Comparison of ENCODE assay signal across 9 cellular contexts in genomic region chr16:73020409-73020884, GRCh38. TPM values are rescaled to one million over a fixed set of nuclear protein-coding genes. Genes with fewer than 3 reads are reported as not detected.
DNase-seq lines count a peak whose midpoint lies in the region; ATAC-seq and TF ChIP-seq lines count a peak whose summit lies in the region.
"Had no signal": no experiment of that assay in that cellular context is flagged by ENCODE, and none has a peak within 500 bp of the region (broad histone marks: within the 10 kb centered on the region; RNA-seq: fewer than 3 reads in every experiment).

No MANE protein-coding gene starts in this region.

- H3K9me2 ChIP-seq in PC-9 (ENCODE audit: insufficient read depth) = no peaks in the 10 kb centered on the region

- no peak overlapping the region for H3K4me3 Mint-ChIP-seq in progenitor cell of endocrine pancreas (ENCODE audit: low read depth)

- H3K27me3 ChIP-seq in PC-9 (ENCODE audit: insufficient read depth, low read depth) (no peaks in the 10 kb centered on the region), fibroblast of lung (ENCODE audit: control insufficient read depth, insufficient read depth, low read length) (no peaks in the 10 kb centered on the region)

- intact Hi-C loops in PC-9 (cut with micrococcal nuclease; ENCODE audit: unreplicated experiment) = no loop called here

- H3K79me2 ChIP-seq in PC-9 (ENCODE audit: low read depth) = peaks cover 90% of the 10 kb centered on the region
- peaks cover 78% of the 10 kb centered on the region for H3K79me2 ChIP-seq in fibroblast of lung (ENCODE audit: control insufficient read depth, insufficient read depth, low read length)

- H3K27ac ChIP-seq in PC-9 (peak overlapping the region; percentile 94), fibroblast of lung (ENCODE audit: insufficient read depth, low read length) (peak overlapping the region; percentile 81)

- H3K4me1 Mint-ChIP-seq in progenitor cell of endocrine pancreas (ENCODE audit: low read depth) = peaks cover 72% of the 10 kb centered on the region

- no peaks in the 10 kb centered on the region for H3K27me3 Mint-ChIP-seq in progenitor cell of endocrine pancreas

- no peak for ATAC-seq in HG02678 (IDR thresholded peaks at IDR 0.05; ENCODE audit: unreplicated experiment)
- ATAC-seq in GM21576 (IDR thresholded peaks at IDR 0.05; ENCODE audit: unreplicated experiment) = no peak
- ATAC-seq in HG03439 (IDR thresholded peaks at IDR 0.05; ENCODE audit: unreplicated experiment) = no peak
- no peak for ATAC-seq in GM18907 (IDR thresholded peaks at IDR 0.05; ENCODE audit: unreplicated experiment)

- H2AFZ ChIP-seq in PC-9 (no peak overlapping the region), fibroblast of lung (ENCODE audit: low read length) (no peak overlapping the region)

- H3K27ac Mint-ChIP-seq in progenitor cell of endocrine pancreas = peak overlapping the region; percentile 93

- H3K4me2 ChIP-seq in PC-9 (peak overlapping the region; percentile 78), fibroblast of lung (ENCODE audit: extremely low read depth, insufficient read depth, low read length) (peak overlapping the region; percentile 72)

- H3K9me3 Mint-ChIP-seq in progenitor cell of endocrine pancreas (ENCODE audit: low read depth) = no peaks in the 10 kb centered on the region

- H4K20me1 ChIP-seq in PC-9 (ENCODE audit: insufficient read depth) (peaks cover 6% of the 10 kb centered on the region), fibroblast of lung (ENCODE audit: control insufficient read depth, extremely low read depth, insufficient read depth, low read length) (no peaks in the 10 kb centered on the region)

- peaks cover 36% of the 10 kb centered on the region for H3F3A ChIP-seq in PC-9 (ENCODE audit: insufficient read depth, low read depth)

- H3K4me3 ChIP-seq in PC-9 = peak overlapping the region; percentile 37; the same call in 1 of the 2 replicates
- H3K4me3 ChIP-seq in fibroblast of lung (replicated peaks in 1 of 4; ENCODE audit: control extremely low read depth in 1 of 4, insufficient read depth in 1 of 4, low read depth in 3 of 4, low read length in 4 of 4) = peak overlapping the region in 2 of 4 experiments; percentile 19

- DNase-seq in DMS79 (lab: John Stamatoyannopoulos, UW) = peak; percentile 24
- DNase-seq in PC-9 = peak; percentile 69 to 92
- DNase-seq in fibroblast of lung (ENCODE audit: low read depth in 2 of 2) = peak; percentile 96
- no peak for DNase-seq in progenitor cell of endocrine pancreas (ENCODE audit: low spot score, unreplicated experiment)
- DNase-seq: islet precursor cell had no signal

- BruUV-seq in PC-9 (replicated peaks; lab: Mats Ljungman, UMichigan) = no TSS peak

- H3K36me3 Mint-ChIP-seq in progenitor cell of endocrine pancreas (ENCODE audit: insufficient read depth) = peaks cover 2% of the 10 kb centered on the region

- H3K4me1 ChIP-seq in PC-9 (replicated peaks; ENCODE audit: insufficient read depth) (peaks cover 55% of the 10 kb centered on the region), fibroblast of lung (ENCODE audit: control insufficient read depth, extremely low read depth, insufficient read depth, low read length) (peaks cover 27% of the 10 kb centered on the region)

- POLR2A ChIA-PET in PC-9 (lab: Charles Lee; ENCODE audit: unreplicated experiment) = interaction anchor here (0.6 kb wide), 2 partner anchors 37 to 192 kb away, joined by 3 to 5 read pairs; no protein-coding TSS in a partner anchor

- TF ChIP-seq CTCF in PC-9 (conservative IDR thresholded peaks at IDR 0.05) = no peak
- TF ChIP-seq CTCF in fibroblast of lung (conservative IDR thresholded peaks at IDR 0.05 in 1 of 2, IDR thresholded peaks at IDR 0.05 in 1 of 2; ENCODE audit: low read depth in 1 of 2, low read length in 2 of 2) = no peak
- TF ChIP-seq CTCF in progenitor cell of endocrine pancreas (IDR thresholded peaks at IDR 0.05; ENCODE audit: unreplicated experiment) = no peak

- H3K36me3 ChIP-seq in PC-9 (ENCODE audit: low read depth) = no peaks in the 10 kb centered on the region
- H3K36me3 ChIP-seq in fibroblast of lung (ENCODE audit: control insufficient read depth, insufficient read depth, low read length) = no peaks in the 10 kb centered on the region

- CTCF ChIA-PET in PC-9 (lab: Charles Lee) = no interaction called here

- no peak overlapping the region for H3K9ac ChIP-seq in fibroblast of lung (ENCODE audit: insufficient read depth, low read length)

- no peaks in the 10 kb centered on the region for H3K9me3 ChIP-seq in PC-9 (ENCODE audit: insufficient read depth, low read depth)
- no peaks in the 10 kb centered on the region for H3K9me3 ChIP-seq in fibroblast of lung (ENCODE audit: control insufficient read depth, insufficient read depth, low read depth, low read length)

RNA-seq across cellular contexts. Expression of gene ZFHX3, which starts 27.5 kb away (rescaled TPM):
- 20.5 and 23.1 TPM in 2 replicates for total RNA-seq in PC-9 (2021)
- 5.4 and 7.3 TPM in 2 replicates for total RNA-seq in fibroblast of lung
- 4.4 and 4.7 TPM in 2 replicates for polyA plus RNA-seq in fibroblast of lung
- 4.3 and 8.5 TPM in 2 replicates for polyA plus RNA-seq in fibroblast of lung (2012)
- 21.6 and 25.3 TPM in 2 replicates for polyA minus RNA-seq in fibroblast of lung (ENCODE audit: low replicate concordance)
- 48.9 and 54.0 TPM in 2 replicates for total RNA-seq in progenitor cell of endocrine pancreas
